21 cellular contexts compared by ENCODE assay signal in the genomic region with DNA sequence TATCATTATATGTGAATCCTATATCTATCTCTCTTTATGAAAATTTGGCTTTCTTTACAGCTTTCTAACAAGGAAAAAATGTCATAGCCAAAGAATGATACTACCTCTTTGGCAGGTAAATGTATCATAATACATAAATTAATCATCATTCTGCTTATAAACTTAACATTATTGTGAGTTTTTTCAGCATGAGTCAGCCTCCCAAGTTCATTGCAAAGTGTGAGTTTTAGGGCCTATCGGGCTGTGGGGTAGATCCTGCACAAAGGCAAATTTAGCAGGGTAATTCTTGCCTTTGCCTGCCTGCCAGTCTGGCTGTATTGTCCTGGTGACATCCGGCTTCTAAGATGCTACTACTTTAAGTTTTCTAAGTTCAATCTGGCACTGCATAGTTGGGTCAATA.
"Had no signal": no experiment of that assay in that cellular context is flagged by ENCODE, and none has a peak within 500 bp of the region (broad histone marks: within the 10 kb centered on the region; RNA-seq: fewer than 3 reads in every experiment).

No MANE protein-coding gene starts in this region.

- DNase-seq: activated CD4-positive, alpha-beta T cell treated with anti-CD3 and anti-CD28 coated beads for 4 hours; activated CD8-positive, alpha-beta memory T cell treated with anti-CD3 and anti-CD28 coated beads, Interleukin-2, amount 50 U/mL, for 4 hours; activated CD8-positive, alpha-beta T cell treated with anti-CD3 and anti-CD28 coated beads for 36 hours; activated naive CD4-positive, alpha-beta T cell treated with anti-CD3 and anti-CD28 coated beads, Interleukin-2, amount 50 U/mL, for 16 hours; activated naive CD8-positive, alpha-beta T cell treated with anti-CD3 and anti-CD28 coated beads, Interleukin-2, amount 10 ng/mL, durations not matched to agents 7 days and 5 days; adrenal gland; aorta; body of pancreas; NCI-H1048; NCI-H1930; NCI-H2171; NCI-H345; NCI-H510A; NCI-H526 treated with DMSO at 0.1 percent for 48 hours; NCI-H82; NK-92 treated with Interleukin-12 subunit alpha and Interleukin-12 subunit beta, amount 100 ng/mL, for 24 hours; OCI-M1; Peyer's patch; SHP77 treated with DMSO at 0.1 percent for 48 hours had no signal

- H3K27ac ChIP-seq: adrenal gland, body of pancreas, KMS-11, Peyer's patch had no signal

- ATAC-seq: activated CD4-positive, CD25-positive, alpha-beta regulatory T cell treated with anti-CD3 and anti-CD28 coated beads, Interleukin-2, amount 50 U/mL, for 24 hours; activated CD8-positive, alpha-beta T cell treated with anti-CD3 and anti-CD28 coated beads for 36 hours; body of pancreas had no signal

- H3K9me3 ChIP-seq: adrenal gland, body of pancreas, Peyer's patch had no signal

- H3K27me3 ChIP-seq: adrenal gland, body of pancreas, Peyer's patch had no signal

- H3K4me3 ChIP-seq: adrenal gland, body of pancreas, Peyer's patch had no signal

- H3K36me3 ChIP-seq: adrenal gland, Peyer's patch had no signal

- H3K4me1 ChIP-seq: adrenal gland, body of pancreas, Peyer's patch had no signal
